1 cellular context compared by ENCODE assay signal in the genomic region with DNA sequence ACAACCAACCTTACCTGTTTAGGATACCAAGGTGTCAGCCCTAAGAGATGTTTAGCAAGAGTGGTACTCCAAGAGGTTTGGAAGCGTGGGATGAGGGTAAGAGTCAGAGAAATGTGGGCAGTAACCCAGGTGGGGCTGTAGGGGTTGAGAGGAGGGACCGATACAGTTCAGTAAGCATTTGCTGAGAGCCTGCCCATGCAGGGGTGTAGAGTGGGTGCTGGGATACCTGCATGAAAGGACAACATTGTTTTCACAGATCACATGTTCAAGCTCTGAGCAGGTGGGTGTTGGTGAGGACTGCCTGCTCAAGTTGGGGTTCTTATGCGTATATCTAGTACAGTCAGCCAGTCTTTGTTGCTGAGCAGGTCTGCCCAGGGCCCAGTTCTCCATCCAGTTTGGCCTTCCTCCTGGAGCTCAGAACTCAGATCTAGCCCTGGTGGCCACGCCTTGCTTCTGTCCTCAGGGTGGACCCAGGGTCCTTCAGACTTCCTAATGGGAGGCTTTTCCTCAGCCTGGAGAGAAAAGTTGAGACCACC.
TF ChIP-seq lines count a peak whose summit lies in the region.

No MANE protein-coding gene starts in this region.

TF ChIP-seq in GM12878, 131 proteins besides CTCF, POLR2A, EP300 and RAD21:
- TF ChIP-seq, protein P1, sequence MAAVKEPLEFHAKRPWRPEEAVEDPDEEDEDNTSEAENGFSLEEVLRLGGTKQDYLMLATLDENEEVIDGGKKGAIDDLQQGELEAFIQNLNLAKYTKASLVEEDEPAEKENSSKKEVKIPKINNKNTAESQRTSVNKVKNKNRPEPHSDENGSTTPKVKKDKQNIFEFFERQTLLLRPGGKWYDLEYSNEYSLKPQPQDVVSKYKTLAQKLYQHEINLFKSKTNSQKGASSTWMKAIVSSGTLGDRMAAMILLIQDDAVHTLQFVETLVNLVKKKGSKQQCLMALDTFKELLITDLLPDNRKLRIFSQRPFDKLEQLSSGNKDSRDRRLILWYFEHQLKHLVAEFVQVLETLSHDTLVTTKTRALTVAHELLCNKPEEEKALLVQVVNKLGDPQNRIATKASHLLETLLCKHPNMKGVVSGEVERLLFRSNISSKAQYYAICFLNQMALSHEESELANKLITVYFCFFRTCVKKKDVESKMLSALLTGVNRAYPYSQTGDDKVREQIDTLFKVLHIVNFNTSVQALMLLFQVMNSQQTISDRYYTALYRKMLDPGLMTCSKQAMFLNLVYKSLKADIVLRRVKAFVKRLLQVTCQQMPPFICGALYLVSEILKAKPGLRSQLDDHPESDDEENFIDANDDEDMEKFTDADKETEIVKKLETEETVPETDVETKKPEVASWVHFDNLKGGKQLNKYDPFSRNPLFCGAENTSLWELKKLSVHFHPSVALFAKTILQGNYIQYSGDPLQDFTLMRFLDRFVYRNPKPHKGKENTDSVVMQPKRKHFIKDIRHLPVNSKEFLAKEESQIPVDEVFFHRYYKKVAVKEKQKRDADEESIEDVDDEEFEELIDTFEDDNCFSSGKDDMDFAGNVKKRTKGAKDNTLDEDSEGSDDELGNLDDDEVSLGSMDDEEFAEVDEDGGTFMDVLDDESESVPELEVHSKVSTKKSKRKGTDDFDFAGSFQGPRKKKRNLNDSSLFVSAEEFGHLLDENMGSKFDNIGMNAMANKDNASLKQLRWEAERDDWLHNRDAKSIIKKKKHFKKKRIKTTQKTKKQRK (IDR thresholded peaks at IDR 0.05; ENCODE audit: low read depth, low read length), result no peak
- TF ChIP-seq MYB (IDR thresholded peaks at IDR 0.05; ENCODE audit: borderline replicate concordance, low read depth, low read length) (no peak), CBFB (IDR thresholded peaks at IDR 0.05; ENCODE audit: low read depth) (no peak), CREM (IDR thresholded peaks at IDR 0.05; ENCODE audit: low read depth) (no peak)
- TF ChIP-seq, protein P2, sequence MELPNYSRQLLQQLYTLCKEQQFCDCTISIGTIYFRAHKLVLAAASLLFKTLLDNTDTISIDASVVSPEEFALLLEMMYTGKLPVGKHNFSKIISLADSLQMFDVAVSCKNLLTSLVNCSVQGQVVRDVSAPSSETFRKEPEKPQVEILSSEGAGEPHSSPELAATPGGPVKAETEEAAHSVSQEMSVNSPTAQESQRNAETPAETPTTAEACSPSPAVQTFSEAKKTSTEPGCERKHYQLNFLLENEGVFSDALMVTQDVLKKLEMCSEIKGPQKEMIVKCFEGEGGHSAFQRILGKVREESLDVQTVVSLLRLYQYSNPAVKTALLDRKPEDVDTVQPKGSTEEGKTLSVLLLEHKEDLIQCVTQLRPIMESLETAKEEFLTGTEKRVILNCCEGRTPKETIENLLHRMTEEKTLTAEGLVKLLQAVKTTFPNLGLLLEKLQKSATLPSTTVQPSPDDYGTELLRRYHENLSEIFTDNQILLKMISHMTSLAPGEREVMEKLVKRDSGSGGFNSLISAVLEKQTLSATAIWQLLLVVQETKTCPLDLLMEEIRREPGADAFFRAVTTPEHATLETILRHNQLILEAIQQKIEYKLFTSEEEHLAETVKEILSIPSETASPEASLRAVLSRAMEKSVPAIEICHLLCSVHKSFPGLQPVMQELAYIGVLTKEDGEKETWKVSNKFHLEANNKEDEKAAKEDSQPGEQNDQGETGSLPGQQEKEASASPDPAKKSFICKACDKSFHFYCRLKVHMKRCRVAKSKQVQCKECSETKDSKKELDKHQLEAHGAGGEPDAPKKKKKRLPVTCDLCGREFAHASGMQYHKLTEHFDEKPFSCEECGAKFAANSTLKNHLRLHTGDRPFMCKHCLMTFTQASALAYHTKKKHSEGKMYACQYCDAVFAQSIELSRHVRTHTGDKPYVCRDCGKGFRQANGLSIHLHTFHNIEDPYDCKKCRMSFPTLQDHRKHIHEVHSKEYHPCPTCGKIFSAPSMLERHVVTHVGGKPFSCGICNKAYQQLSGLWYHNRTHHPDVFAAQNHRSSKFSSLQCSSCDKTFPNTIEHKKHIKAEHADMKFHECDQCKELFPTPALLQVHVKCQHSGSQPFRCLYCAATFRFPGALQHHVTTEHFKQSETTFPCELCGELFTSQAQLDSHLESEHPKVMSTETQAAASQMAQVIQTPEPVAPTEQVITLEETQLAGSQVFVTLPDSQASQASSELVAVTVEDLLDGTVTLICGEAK (IDR thresholded peaks at IDR 0.05; ENCODE audit: borderline replicate concordance), result no peak
